1 cellular context compared by ENCODE assay signal in the genomic region with DNA sequence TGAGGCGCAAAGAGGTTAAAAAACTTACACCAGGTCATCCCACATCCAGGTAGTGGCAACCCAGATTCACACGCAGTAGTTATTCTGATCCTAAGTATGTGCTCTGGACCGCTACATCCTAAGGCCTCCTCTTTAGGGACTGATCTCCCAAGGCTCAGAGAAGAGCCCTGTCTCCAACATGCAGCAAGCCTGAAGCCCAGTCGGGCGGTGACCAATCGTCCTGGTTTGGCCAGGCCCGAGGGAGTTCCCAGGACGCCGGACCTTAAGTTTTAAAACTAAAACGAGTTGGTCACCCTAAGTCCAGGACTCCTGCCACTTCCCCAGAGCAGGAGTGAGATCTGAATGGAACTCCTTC.
TF ChIP-seq lines count a peak whose summit lies in the region.

No MANE protein-coding gene starts in this region.

TF ChIP-seq in IMR-90, 13 proteins besides CTCF, POLR2A, EP300 and RAD21:
- TF ChIP-seq MAFK (IDR thresholded peaks at IDR 0.05; ENCODE audit: low read depth, low read length) (no peak), NFE2L2 (IDR thresholded peaks at IDR 0.05; ENCODE audit: low read depth, low read length) (no peak), CEBPB (IDR thresholded peaks at IDR 0.05; ENCODE audit: low read depth, low read length) (no peak), MXI1 (IDR thresholded peaks at IDR 0.05; ENCODE audit: borderline replicate concordance, low read depth, low read length) (no peak), BHLHE40 (IDR thresholded peaks at IDR 0.05; ENCODE audit: low read depth, low read length) (no peak)
- TF ChIP-seq, protein P1, sequence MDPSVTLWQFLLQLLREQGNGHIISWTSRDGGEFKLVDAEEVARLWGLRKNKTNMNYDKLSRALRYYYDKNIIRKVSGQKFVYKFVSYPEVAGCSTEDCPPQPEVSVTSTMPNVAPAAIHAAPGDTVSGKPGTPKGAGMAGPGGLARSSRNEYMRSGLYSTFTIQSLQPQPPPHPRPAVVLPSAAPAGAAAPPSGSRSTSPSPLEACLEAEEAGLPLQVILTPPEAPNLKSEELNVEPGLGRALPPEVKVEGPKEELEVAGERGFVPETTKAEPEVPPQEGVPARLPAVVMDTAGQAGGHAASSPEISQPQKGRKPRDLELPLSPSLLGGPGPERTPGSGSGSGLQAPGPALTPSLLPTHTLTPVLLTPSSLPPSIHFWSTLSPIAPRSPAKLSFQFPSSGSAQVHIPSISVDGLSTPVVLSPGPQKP (IDR thresholded peaks at IDR 0.05; ENCODE audit: borderline replicate concordance, low read depth, low read length) = no peak
- TF ChIP-seq, protein P2, sequence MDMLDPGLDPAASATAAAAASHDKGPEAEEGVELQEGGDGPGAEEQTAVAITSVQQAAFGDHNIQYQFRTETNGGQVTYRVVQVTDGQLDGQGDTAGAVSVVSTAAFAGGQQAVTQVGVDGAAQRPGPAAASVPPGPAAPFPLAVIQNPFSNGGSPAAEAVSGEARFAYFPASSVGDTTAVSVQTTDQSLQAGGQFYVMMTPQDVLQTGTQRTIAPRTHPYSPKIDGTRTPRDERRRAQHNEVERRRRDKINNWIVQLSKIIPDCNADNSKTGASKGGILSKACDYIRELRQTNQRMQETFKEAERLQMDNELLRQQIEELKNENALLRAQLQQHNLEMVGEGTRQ (IDR thresholded peaks at IDR 0.05; ENCODE audit: low read depth, low read length) = no peak
